14 cellular contexts compared by ENCODE assay signal in genomic region chrX:153476628-153477027, GRCh38. TPM values are rescaled to one million over a fixed set of nuclear protein-coding genes. Genes with fewer than 3 reads are reported as not detected.
A peak's percentile ranks its signal among the peaks of the same experiment; 100 is the strongest.
DNase-seq lines count a peak whose midpoint lies in the region; ATAC-seq and TF ChIP-seq lines count a peak whose summit lies in the region.
"Had no signal": no experiment of that assay in that cellular context is flagged by ENCODE, and none has a peak within 500 bp of the region (broad histone marks: within the 10 kb centered on the region; RNA-seq: fewer than 3 reads in every experiment).

No MANE protein-coding gene starts in this region.

- peak overlapping the region; percentile 83 for H2BK120ac ChIP-seq in trophoblast cell (ENCODE audit: insufficient read depth, low read length, poor library complexity)

- no peak overlapping the region for H3K27ac ChIP-seq in trophoblast cell (ENCODE audit: low read depth, low read length)

- TF ChIP-seq CTCF in BE2C (IDR thresholded peaks at IDR 0.05; ENCODE audit: low read depth, low read length) (no peak), fibroblast of villous mesenchyme (IDR thresholded peaks at IDR 0.05; ENCODE audit: insufficient read depth, low read depth, low read length) (no peak)

- DNase-seq in BE2C (peak; percentile 75), RPMI7951 (ENCODE audit: low read depth) (peak; percentile 74), fibroblast of villous mesenchyme (ENCODE audit: low read depth) (peak; percentile 54), trophoblast cell (peak in 1 of 2 donors; percentile 16), hypothalamus (lab: John Stamatoyannopoulos, UW) (no peak), cortex of kidney (lab: John Stamatoyannopoulos, UW) (no peak), T-cell (no peak), LoVo (ENCODE audit: low spot score) (no peak)
- DNase-seq: activated T-cell treated with anti-CD3 and anti-CD28 coated beads, Interleukin-2, amount 50 U/mL, for 24 hours; amygdala; DMS53; effector CD8-positive, alpha-beta T cell had no signal

- CTCF ChIA-PET in T-cell (lab: Charles Lee), result interaction anchor here (0.6 kb wide), 2 partner anchors 540 to 546 kb away, joined by 3 to 9 read pairs; no protein-coding TSS in a partner anchor

- peak overlapping the region; percentile 71 for H2AK5ac ChIP-seq in trophoblast cell (ENCODE audit: low read length)

- H3K79me2 ChIP-seq in trophoblast cell (ENCODE audit: control insufficient read depth, insufficient read depth, low read length, poor library complexity), result no peaks in the 10 kb centered on the region

- no peak overlapping the region for H3K23ac ChIP-seq in trophoblast cell (ENCODE audit: low read length)

- no peak overlapping the region for H3K27ac Mint-ChIP-seq in T-cell
- H3K27ac Mint-ChIP-seq: activated T-cell treated with anti-CD3 and anti-CD28 coated beads, Interleukin-2, amount 50 U/mL, for 24 hours; nephron progenitor cell had no signal

- no peaks in the 10 kb centered on the region for H3K27me3 Mint-ChIP-seq in T-cell

- H3K9me3 ChIP-seq in BE2C (no peaks in the 10 kb centered on the region), trophoblast cell (ENCODE audit: insufficient read depth, low read depth, low read length) (no peaks in the 10 kb centered on the region)

- H3K36me3 Mint-ChIP-seq in T-cell, result no peaks in the 10 kb centered on the region

- no peak overlapping the region for H4K8ac ChIP-seq in trophoblast cell (ENCODE audit: low read depth, low read length)

- no CpG with 5 or more reads among the region's 8 CpGs for WGBS in trophoblast cell (ENCODE audit: extremely low coverage, insufficient coverage, insufficient read length)

- H2BK12ac ChIP-seq in trophoblast cell (ENCODE audit: low read length), result peak overlapping the region; percentile 45

- no peak overlapping the region for H3K9ac ChIP-seq in trophoblast cell (ENCODE audit: low read length)

- H3K79me1 ChIP-seq in trophoblast cell (ENCODE audit: low read length), result peaks cover 12% of the 10 kb centered on the region

- H3K36me3 ChIP-seq in BE2C (no peaks in the 10 kb centered on the region), trophoblast cell (ENCODE audit: control insufficient read depth in 1 of 2, insufficient read depth in 2 of 2, low read length in 2 of 2) (no peaks in the 10 kb centered on the region)

- H2AFZ ChIP-seq in trophoblast cell (ENCODE audit: insufficient read depth, low read length, poor library complexity), result no peak overlapping the region

- no peak overlapping the region for H2BK5ac ChIP-seq in trophoblast cell (ENCODE audit: low read depth, low read length, poor library complexity)

- peak overlapping the region; percentile 69 for H4K91ac ChIP-seq in trophoblast cell (ENCODE audit: low read depth, low read length)

- POLR2A ChIA-PET in T-cell (lab: Charles Lee), result no interaction called here

- H3K18ac ChIP-seq in trophoblast cell (ENCODE audit: low read length), result no peak overlapping the region

- H3K4me2 ChIP-seq in trophoblast cell (ENCODE audit: low read length), result no peak overlapping the region

- no peak overlapping the region for H3K4ac ChIP-seq in trophoblast cell (ENCODE audit: low read depth, low read length)

- no peak for ATAC-seq in T-cell (replicated peaks in 1 of 4)

- H3K4me3 ChIP-seq in BE2C (ENCODE audit: low read depth, low read length), result no peak overlapping the region
- no peak overlapping the region for H3K4me3 ChIP-seq in fibroblast of villous mesenchyme (ENCODE audit: low read depth, low read length)
- H3K4me3 ChIP-seq in trophoblast cell (ENCODE audit: low read depth, low read length), result no peak overlapping the region

- H3K9me3 Mint-ChIP-seq in T-cell, result no peaks in the 10 kb centered on the region
- H3K9me3 Mint-ChIP-seq: activated T-cell treated with anti-CD3 and anti-CD28 coated beads, Interleukin-2, amount 50 U/mL, for 24 hours had no signal

- H3K14ac ChIP-seq in trophoblast cell (ENCODE audit: low read length), result peak overlapping the region; percentile 8

- H3K4me3 Mint-ChIP-seq in T-cell, result no peak overlapping the region
- H3K4me3 Mint-ChIP-seq: activated T-cell treated with anti-CD3 and anti-CD28 coated beads, Interleukin-2, amount 50 U/mL, for 24 hours; nephron progenitor cell had no signal

- H3K4me1 Mint-ChIP-seq in T-cell, result peaks cover 5 to 12% (median 9%) of the 10 kb centered on the region in 3 donors

- peaks cover 26% of the 10 kb centered on the region for H3K4me1 ChIP-seq in BE2C
- H3K4me1 ChIP-seq in trophoblast cell (ENCODE audit: control insufficient read depth in 1 of 2, insufficient read depth in 2 of 2, low read length in 2 of 2), result peaks cover 19 to 25% of the 10 kb centered on the region in 2 experiments

- no peaks in the 10 kb centered on the region for H3K27me3 ChIP-seq in BE2C
- H3K27me3 ChIP-seq in trophoblast cell (ENCODE audit: insufficient read depth, low read length), result no peaks in the 10 kb centered on the region

- no peak overlapping the region for H4K12ac ChIP-seq in trophoblast cell (ENCODE audit: low read depth, low read length)

RNA-seq across cellular contexts. Expression of gene HAUS7, which starts 6.3 kb away (rescaled TPM):
- 81.5 TPM for polyA plus RNA-seq in BE2C (2012; ENCODE audit: insufficient read depth, insufficient read length, low read depth)
- 21.3 and 29.6 TPM in 2 replicates for total RNA-seq in RPMI7951 (2014; rRNA removed; shearing (Covaris generic))
- total RNA-seq in fibroblast of villous mesenchyme, result 10.8 and 16.8 TPM in 2 replicates
- polyA plus RNA-seq in trophoblast cell (2013), result 20.9 and 21.1 TPM in 2 replicates
- 10 to 100 TPM; 30.7 to 58.4 (median 48.6) TPM for total RNA-seq in T-cell

RNA-seq across cellular contexts. Expression of gene BGN, which starts 18.2 kb away (rescaled TPM):
- 54.0 TPM for polyA plus RNA-seq in BE2C (2012; ENCODE audit: insufficient read depth, insufficient read length, low read depth)
- 6.6 and 6.8 TPM in 2 replicates for total RNA-seq in RPMI7951 (2014; rRNA removed; shearing (Covaris generic))
- total RNA-seq in fibroblast of villous mesenchyme (14.7 and 62.5 TPM in 2 replicates), T-cell (under 1 TPM in 3 of 5 donors, not detected in 2; 0.25 to 0.70 (median 0.30) TPM)
- 47.2 and 52.2 TPM in 2 replicates for polyA plus RNA-seq in trophoblast cell (2013)
- total RNA-seq: LHCN-M2 had no signal

RNA-seq across cellular contexts. Expression of gene TREX2, which starts 30.8 kb away (rescaled TPM):
- polyA plus RNA-seq in BE2C (2012; ENCODE audit: insufficient read depth, insufficient read length, low read depth), result 4.6 TPM
- not detected in 2 replicates for total RNA-seq in RPMI7951 (2014; rRNA removed; shearing (Covaris generic))
- total RNA-seq in fibroblast of villous mesenchyme (1.9 and 3.0 TPM in 2 replicates), T-cell (1 to 10 TPM; 2.4 to 6.3 (median 5.4) TPM)
- polyA plus RNA-seq in trophoblast cell (2013), result 0.12 and 0.18 TPM in 2 replicates

RNA-seq across cellular contexts. Expression of gene ATP2B3, which starts 40.8 kb away (rescaled TPM):
- polyA plus RNA-seq in BE2C (2012; ENCODE audit: insufficient read depth, insufficient read length, low read depth), result 13.1 TPM
- total RNA-seq in RPMI7951 (2014; rRNA removed; shearing (Covaris generic)), result not detected in 2 replicates
- total RNA-seq in fibroblast of villous mesenchyme (not detected in 2 replicates), T-cell (under 1 TPM in 1 of 5 donors, not detected in 4; 0.13 TPM)
- 2.6 and 2.8 TPM in 2 replicates for polyA plus RNA-seq in trophoblast cell (2013)
- total RNA-seq: LHCN-M2 had no signal

Comparison
In these comparisons a context has a peak if more than half of its experiments do, and no peak if none do; other contexts are left out.
1. DNase-seq: peak in BE2C (single experiment), RPMI7951 (single experiment) and fibroblast of villous mesenchyme (single experiment); none in hypothalamus (0 of 51), cortex of kidney (single experiment), T-cell (0 of 34) and LoVo (single experiment).